In the genomic region with DNA sequence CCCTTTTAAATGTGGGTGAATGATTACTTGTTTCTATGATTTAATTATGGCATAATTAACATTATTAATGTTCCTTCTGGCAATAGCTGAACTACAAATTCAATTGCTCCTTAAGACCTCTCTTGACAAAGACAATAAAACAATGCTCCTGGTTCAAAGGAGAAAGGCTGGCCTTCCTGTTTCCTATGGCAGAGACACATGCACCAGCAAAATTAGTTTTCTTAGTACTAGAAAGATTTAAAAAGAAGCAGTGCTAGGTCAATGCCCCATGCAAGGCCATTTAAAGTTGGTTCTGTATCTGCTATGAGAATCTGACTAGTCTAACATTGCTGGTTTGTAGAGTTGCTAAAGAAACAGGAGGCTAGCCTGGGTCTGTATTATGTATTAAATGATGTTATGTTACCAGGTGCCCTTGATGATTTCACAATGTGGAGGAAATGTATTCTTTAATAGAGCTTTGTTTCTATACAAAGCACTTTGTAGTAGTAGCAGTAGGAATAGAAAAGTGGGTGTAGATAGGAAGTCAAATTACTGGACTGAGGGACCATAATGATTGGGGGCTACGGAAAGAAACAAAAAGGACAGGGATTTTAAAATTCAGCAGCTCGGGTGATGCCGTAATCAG, we compare ENCODE assay signal across 17 cellular contexts. TPM values are rescaled to one million over a fixed set of nuclear protein-coding genes. Genes with fewer than 3 reads are reported as not detected.
DNase-seq lines count a peak whose midpoint lies in the region; ATAC-seq, FAIRE-seq and TF ChIP-seq lines count a peak whose summit lies in the region.
"Had no signal": no experiment of that assay in that cellular context is flagged by ENCODE, and none has a peak within 500 bp of the region (broad histone marks: within the 10 kb centered on the region; RNA-seq: fewer than 3 reads in every experiment).

No MANE protein-coding gene starts in this region.

- H3K27me3 Mint-ChIP-seq in activated CD4-positive, alpha-beta T cell treated with anti-CD3 and anti-CD28 coated beads, Interleukin-2, amount 10 ng/mL, durations not matched to agents 24 days and 14 days, result peaks cover 32% of the 10 kb centered on the region
- peaks cover 6% of the 10 kb centered on the region for H3K27me3 Mint-ChIP-seq in activated CD4-positive, alpha-beta T cell treated with anti-CD3 and anti-CD28 coated beads for 36 hours

- TF ChIP-seq POLR2A in gastrocnemius medialis (IDR thresholded peaks at IDR 0.05), result no peak

- H3K36me3 ChIP-seq in Loucy (ENCODE audit: insufficient read depth, low read length) (no peaks in the 10 kb centered on the region), gastrocnemius medialis (no peaks in the 10 kb centered on the region)
- H3K36me3 ChIP-seq: BLaER1 had no signal

- in situ Hi-C loops in gastrocnemius medialis (cut with MboI; ENCODE audit: low sequenced_read_pairs in 4 of 4), result loop anchor here in 2 of 4 donors (10.0 kb wide), 1 partner anchor 45 kb away; no protein-coding TSS in a partner anchor

- H3K27ac ChIP-seq in gastrocnemius medialis (peak overlapping the region in 3 of 4 donors; percentile 19 to 38 (median 29)), dorsolateral prefrontal cortex (peak overlapping the region in 4 of 59 donors; percentile 6 to 21 (median 12))
- H3K27ac ChIP-seq: BLaER1 had no signal

- H3K9me3 ChIP-seq in Loucy (ENCODE audit: insufficient read depth, low read depth, low read length) (no peaks in the 10 kb centered on the region), gastrocnemius medialis (peaks cover 0 to 3% (median 0%) of the 10 kb centered on the region in 3 donors)

- H3K9ac ChIP-seq in Loucy (ENCODE audit: low read depth, low read length, poor library complexity, severe bottlenecking), result no peak overlapping the region
- H3K9ac ChIP-seq: BLaER1 had no signal

- H3K4me3 Mint-ChIP-seq in activated CD4-positive, alpha-beta T cell treated with anti-CD3 and anti-CD28 coated beads, Interleukin-2, amount 10 ng/mL, durations not matched to agents 24 days and 14 days, result no peak overlapping the region
- no peak overlapping the region for H3K4me3 Mint-ChIP-seq in activated CD4-positive, alpha-beta T cell treated with anti-CD3 and anti-CD28 coated beads for 36 hours
- H3K4me3 Mint-ChIP-seq: CD4-positive, CD25-positive, alpha-beta regulatory T cell; HFFc6 had no signal

- intact Hi-C loops in activated CD4-positive, alpha-beta T cell treated with anti-CD3 and anti-CD28 coated beads, Interleukin-2, amount 10 ng/mL, durations not matched to agents 24 days and 14 days (cut with micrococcal nuclease), result no loop called here
- intact Hi-C loops in activated CD4-positive, alpha-beta T cell treated with anti-CD3 and anti-CD28 coated beads for 36 hours (cut with DNase I, micrococcal nuclease), result no loop called here
- intact Hi-C loops in gastrocnemius medialis (cut with DNase I; ENCODE audit: low total_unique reads), result no loop called here
- intact Hi-C loops in dorsolateral prefrontal cortex (cut with DNase I), result no loop called here

- no peaks in the 10 kb centered on the region for H3K36me3 Mint-ChIP-seq in activated CD4-positive, alpha-beta T cell treated with anti-CD3 and anti-CD28 coated beads, Interleukin-2, amount 10 ng/mL, durations not matched to agents 24 days and 14 days (ENCODE audit: low read depth)
- H3K36me3 Mint-ChIP-seq in activated CD4-positive, alpha-beta T cell treated with anti-CD3 and anti-CD28 coated beads for 36 hours (ENCODE audit: low read depth), result no peaks in the 10 kb centered on the region
- H3K36me3 Mint-ChIP-seq: CD4-positive, CD25-positive, alpha-beta regulatory T cell had no signal

- TF ChIP-seq CTCF in Loucy (conservative IDR thresholded peaks at IDR 0.05; ENCODE audit: low read length) (no peak), gastrocnemius medialis (IDR thresholded peaks at IDR 0.05 in 4 of 5, conservative IDR thresholded peaks at IDR 0.05 in 1 of 5) (no peak), dorsolateral prefrontal cortex (IDR thresholded peaks at IDR 0.05 in 54 of 56, conservative IDR thresholded peaks at IDR 0.05 in 2 of 56; ENCODE audit: low read depth in 1 of 56, partially characterized antibody in 56 of 56) (no peak)

- POLR2A ChIA-PET in activated CD4-positive, alpha-beta T cell treated with anti-CD3 and anti-CD28 coated beads for 36 hours (lab: Charles Lee), result no interaction called here

- CTCF ChIA-PET in activated CD4-positive, alpha-beta T cell treated with anti-CD3 and anti-CD28 coated beads for 36 hours (lab: Charles Lee), result interaction anchor here (1.7 kb wide), 1 partner anchor 65 kb away, joined by 6 read pairs; no protein-coding TSS in a partner anchor

- no peak for FAIRE-seq in HTR-8/SVneo (lab: Jason Lieb, UNC)

- H3K27ac Mint-ChIP-seq in activated CD4-positive, alpha-beta T cell treated with anti-CD3 and anti-CD28 coated beads, Interleukin-2, amount 10 ng/mL, durations not matched to agents 24 days and 14 days, result no peak overlapping the region
- H3K27ac Mint-ChIP-seq in activated CD4-positive, alpha-beta T cell treated with anti-CD3 and anti-CD28 coated beads for 36 hours, result no peak overlapping the region
- H3K27ac Mint-ChIP-seq: CD4-positive, CD25-positive, alpha-beta regulatory T cell; HFFc6 had no signal

- H3F3A ChIP-seq in Loucy (ENCODE audit: low read depth), result no peaks in the 10 kb centered on the region; the same call in 1 of the 2 replicates

- H3K9me3 Mint-ChIP-seq in activated CD4-positive, alpha-beta T cell treated with anti-CD3 and anti-CD28 coated beads, Interleukin-2, amount 10 ng/mL, durations not matched to agents 24 days and 14 days, result no peaks in the 10 kb centered on the region
- no peaks in the 10 kb centered on the region for H3K9me3 Mint-ChIP-seq in activated CD4-positive, alpha-beta T cell treated with anti-CD3 and anti-CD28 coated beads for 36 hours (ENCODE audit: low read depth)
- H3K9me3 Mint-ChIP-seq: CD4-positive, CD25-positive, alpha-beta regulatory T cell had no signal

- ATAC-seq in activated CD4-positive, alpha-beta T cell treated with anti-CD3 and anti-CD28 coated beads for 36 hours, result no peak
- peak in 1 of 2 donors; percentile 33 for ATAC-seq in gastrocnemius medialis

- H3K4me2 ChIP-seq in Loucy (ENCODE audit: low read depth, low read length, poor library complexity, severe bottlenecking), result no peak overlapping the region
- H3K4me2 ChIP-seq: BLaER1 had no signal

- H4K20me1 ChIP-seq in Loucy (ENCODE audit: insufficient read depth, low read length, poor library complexity, severe bottlenecking), result no peaks in the 10 kb centered on the region
- H4K20me1 ChIP-seq: BLaER1 had no signal

- H3K4me3 ChIP-seq in Loucy (ENCODE audit: low read length, poor library complexity, severe bottlenecking) (no peak overlapping the region), gastrocnemius medialis (no peak overlapping the region), dorsolateral prefrontal cortex (no peak overlapping the region)
- H3K4me3 ChIP-seq: BLaER1 had no signal

- H3K9me2 ChIP-seq in Loucy (replicated peaks; ENCODE audit: low read depth, low read length), result no peaks in the 10 kb centered on the region

- no peaks in the 10 kb centered on the region for H3K27me3 ChIP-seq in Loucy (ENCODE audit: insufficient read depth, low read length, poor library complexity, severe bottlenecking)
- no peaks in the 10 kb centered on the region for H3K27me3 ChIP-seq in gastrocnemius medialis
- H3K27me3 ChIP-seq in dorsolateral prefrontal cortex, result peaks cover 0 to 4% (median 0%) of the 10 kb centered on the region in 45 donors
- H3K27me3 ChIP-seq: BLaER1 had no signal

- H3K4me1 ChIP-seq in Loucy (ENCODE audit: insufficient read depth, low read length, poor library complexity, severe bottlenecking), result peaks cover 21% of the 10 kb centered on the region
- H3K4me1 ChIP-seq in gastrocnemius medialis, result no peaks in the 10 kb centered on the region

- H3K4me1 Mint-ChIP-seq in activated CD4-positive, alpha-beta T cell treated with anti-CD3 and anti-CD28 coated beads, Interleukin-2, amount 10 ng/mL, durations not matched to agents 24 days and 14 days, result no peaks in the 10 kb centered on the region
- H3K4me1 Mint-ChIP-seq in activated CD4-positive, alpha-beta T cell treated with anti-CD3 and anti-CD28 coated beads for 36 hours, result no peaks in the 10 kb centered on the region
- H3K4me1 Mint-ChIP-seq: CD4-positive, CD25-positive, alpha-beta regulatory T cell had no signal

- H2AFZ ChIP-seq in Loucy (ENCODE audit: low read length), result peak overlapping the region; percentile 69

- H3K79me2 ChIP-seq in Loucy (ENCODE audit: insufficient read depth, low read length), result no peaks in the 10 kb centered on the region

- DNase-seq in activated CD4-positive, alpha-beta T cell treated with anti-CD3 and anti-CD28 coated beads, Interleukin-2, amount 10 ng/mL, durations not matched to agents 24 days and 14 days, result peak; percentile 42
- DNase-seq in activated CD4-positive, alpha-beta T cell treated with anti-CD3 and anti-CD28 coated beads for 36 hours, result no peak
- DNase-seq in dermis blood vessel endothelial cell, result peak; percentile 70
- no peak for DNase-seq in gastrocnemius medialis
- no peak for DNase-seq in HTR-8/SVneo (ENCODE audit: insufficient read length, low spot score)
- no peak for DNase-seq in epidermal melanocyte (ENCODE audit: insufficient read length, low spot score)
- no peak for DNase-seq in dorsolateral prefrontal cortex
- DNase-seq: 8988T; AML-193; CD4-positive, CD25-positive, alpha-beta regulatory T cell; DMS53; GF-D8; HCEC 1CT; HFFc6 had no signal

RNA-seq across cellular contexts. Expression of a gene that starts 38.8 kb away (rescaled TPM):
- total RNA-seq in activated CD4-positive, alpha-beta T cell treated with anti-CD3 and anti-CD28 coated beads, Interleukin-2, amount 10 ng/mL, durations not matched to agents 24 days and 14 days, result not detected in 2 replicates
- total RNA-seq in activated CD4-positive, alpha-beta T cell treated with anti-CD3 and anti-CD28 coated beads for 36 hours, result under 1 TPM; 0.02 to 0.04 TPM
- total RNA-seq in dermis blood vessel endothelial cell (62.4 and 126 TPM in 2 replicates), gastrocnemius medialis (10 to 100 TPM; 13.6 to 31.7 (median 20.7) TPM), dorsolateral prefrontal cortex (10 to 100 TPM in 99 of 120 experiments, 1 to 10 TPM in 21; 3.4 to 46.4 (median 15.4) TPM)
- total RNA-seq: HT1080 had no signal

Comparison
In these comparisons a context has a peak if more than half of its experiments do, and no peak if none do; other contexts are left out.
1. DNase-seq: peak in activated CD4-positive, alpha-beta T cell treated with anti-CD3 and anti-CD28 coated beads, Interleukin-2, amount 10 ng/mL, durations not matched to agents 24 days and 14 days (single experiment) and dermis blood vessel endothelial cell (single experiment); none in activated CD4-positive, alpha-beta T cell treated with anti-CD3 and anti-CD28 coated beads for 36 hours (single experiment), gastrocnemius medialis (0 of 2), HTR-8/SVneo (single experiment), epidermal melanocyte (single experiment) and dorsolateral prefrontal cortex (0 of 10).